Comparison of ENCODE assay signal across 25 cellular contexts in the genomic region with DNA sequence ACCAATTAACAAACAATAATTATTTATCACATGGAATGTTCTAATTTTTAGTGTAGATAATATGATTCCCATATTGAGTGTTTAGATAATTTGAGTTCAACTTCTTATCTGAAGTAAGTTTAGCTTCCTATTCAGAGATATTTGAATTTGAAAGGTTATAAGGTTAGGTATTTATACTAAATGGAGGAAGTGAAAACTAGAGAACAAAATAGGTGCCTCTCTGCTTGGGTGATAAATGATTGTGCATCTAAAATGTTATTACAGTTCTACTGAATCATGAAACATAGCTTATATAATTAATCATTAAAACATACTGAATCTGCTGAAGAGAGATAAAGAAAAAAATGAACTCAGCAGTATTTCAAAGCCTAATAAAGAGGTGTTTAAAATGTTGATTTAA.
DNase-seq lines count a peak whose midpoint lies in the region; ATAC-seq, FAIRE-seq and TF ChIP-seq lines count a peak whose summit lies in the region.
"Had no signal": no experiment of that assay in that cellular context is flagged by ENCODE, and none has a peak within 500 bp of the region (broad histone marks: within the 10 kb centered on the region; RNA-seq: fewer than 3 reads in every experiment).

No MANE protein-coding gene starts in this region.

- TF ChIP-seq CTCF in natural killer cell (IDR thresholded peaks at IDR 0.05) (no peak), esophagus squamous epithelium (IDR thresholded peaks at IDR 0.05) (no peak)

- intact Hi-C loops in natural killer cell (cut with micrococcal nuclease), result no loop called here
- intact Hi-C loops in esophagus squamous epithelium (cut with DNase I), result no loop called here

- no peak overlapping the region for H3K4me3 Mint-ChIP-seq in natural killer cell
- H3K4me3 Mint-ChIP-seq: H9; stimulated activated effector memory CD8-positive, alpha-beta T cell treated with anti-CD3 and anti-CD28 coated beads, Interleukin-12 subunit alpha, Interleukin-12 subunit beta, amount 100 ng/mL, for 72 hours had no signal

- no peaks in the 10 kb centered on the region for H3K4me1 Mint-ChIP-seq in natural killer cell
- H3K4me1 Mint-ChIP-seq: H9; stimulated activated effector memory CD8-positive, alpha-beta T cell treated with anti-CD3 and anti-CD28 coated beads, Interleukin-12 subunit alpha, Interleukin-12 subunit beta, amount 100 ng/mL, for 72 hours had no signal

- TF ChIP-seq POLR2A in esophagus squamous epithelium (IDR thresholded peaks at IDR 0.05), result no peak

- H3K9me3 ChIP-seq in esophagus squamous epithelium, result no peaks in the 10 kb centered on the region
- H3K9me3 ChIP-seq: BE2C, Caco-2 had no signal

- no peaks in the 10 kb centered on the region for H3K4me1 ChIP-seq in esophagus squamous epithelium
- H3K4me1 ChIP-seq: Caco-2 had no signal

- no peak overlapping the region for H3K4me3 ChIP-seq in esophagus squamous epithelium

- FAIRE-seq in G401.6 (lab: Jason Lieb, UNC), result peak; percentile 42
- FAIRE-seq: GM12892 had no signal

- DNase-seq in DMS 273 treated with DMSO at 0.1 percent for 48 hours (lab: John Stamatoyannopoulos, UW) (no peak), natural killer cell (no peak), esophagus squamous epithelium (lab: John Stamatoyannopoulos, UW) (no peak)
- DNase-seq: activated CD4-positive, alpha-beta T cell treated with anti-CD3 and anti-CD28 coated beads, Interleukin-2, amount 50 U/mL, for 1 hour; activated naive CD4-positive, alpha-beta T cell treated with Interleukin-2 at 50 U/mL for 16 hours; aorta; BE2C; Caco-2; cerebellar nuclear complex; effector CD4-positive, alpha-beta T cell; H9; KG1; NCI-H526; nucleus accumbens; right cardiac atrium had no signal

- ATAC-seq in GM18870 (IDR thresholded peaks at IDR 0.05; ENCODE audit: unreplicated experiment) (peak; percentile 79), GM21825 (IDR thresholded peaks at IDR 0.05; ENCODE audit: unreplicated experiment) (peak; percentile 68), HG03175 (IDR thresholded peaks at IDR 0.05; ENCODE audit: unreplicated experiment) (peak; percentile 77), natural killer cell (no peak), GM19023 (IDR thresholded peaks at IDR 0.05; ENCODE audit: unreplicated experiment) (no peak)
- ATAC-seq: esophagus mucosa; left lobe of liver; right cardiac atrium; stimulated activated effector memory CD8-positive, alpha-beta T cell treated with anti-CD3 and anti-CD28 coated beads, Interleukin-12 subunit alpha, Interleukin-12 subunit beta, amount 100 ng/mL, for 72 hours had no signal

- no peak overlapping the region for H3K27ac Mint-ChIP-seq in natural killer cell
- H3K27ac Mint-ChIP-seq: H9; stimulated activated effector memory CD8-positive, alpha-beta T cell treated with anti-CD3 and anti-CD28 coated beads, Interleukin-12 subunit alpha, Interleukin-12 subunit beta, amount 100 ng/mL, for 72 hours had no signal

- H3K9me3 Mint-ChIP-seq in natural killer cell, result peaks cover 5 to 9% of the 10 kb centered on the region in 2 donors

- H3K27me3 Mint-ChIP-seq in natural killer cell (ENCODE audit: low read depth in 2 of 2), result no peaks in the 10 kb centered on the region

- H3K36me3 ChIP-seq in esophagus squamous epithelium, result no peaks in the 10 kb centered on the region
- H3K36me3 ChIP-seq: BE2C had no signal

- H3K36me3 Mint-ChIP-seq in natural killer cell, result no peaks in the 10 kb centered on the region
- H3K36me3 Mint-ChIP-seq: stimulated activated effector memory CD8-positive, alpha-beta T cell treated with anti-CD3 and anti-CD28 coated beads, Interleukin-12 subunit alpha, Interleukin-12 subunit beta, amount 100 ng/mL, for 72 hours had no signal

- no peak overlapping the region for H3K27ac ChIP-seq in esophagus squamous epithelium
- H3K27ac ChIP-seq: 22Rv1 had no signal

- H3K27me3 ChIP-seq in esophagus squamous epithelium, result no peaks in the 10 kb centered on the region
- H3K27me3 ChIP-seq: BE2C had no signal

Comparison
In these comparisons a context has a peak if more than half of its experiments do, and no peak if none do; other contexts are left out.
1. ATAC-seq: peak in GM18870 (single experiment), GM21825 (single experiment) and HG03175 (single experiment); none in natural killer cell (0 of 3) and GM19023 (single experiment).